ENCODE assay signal across 9 cellular contexts in the genomic region with DNA sequence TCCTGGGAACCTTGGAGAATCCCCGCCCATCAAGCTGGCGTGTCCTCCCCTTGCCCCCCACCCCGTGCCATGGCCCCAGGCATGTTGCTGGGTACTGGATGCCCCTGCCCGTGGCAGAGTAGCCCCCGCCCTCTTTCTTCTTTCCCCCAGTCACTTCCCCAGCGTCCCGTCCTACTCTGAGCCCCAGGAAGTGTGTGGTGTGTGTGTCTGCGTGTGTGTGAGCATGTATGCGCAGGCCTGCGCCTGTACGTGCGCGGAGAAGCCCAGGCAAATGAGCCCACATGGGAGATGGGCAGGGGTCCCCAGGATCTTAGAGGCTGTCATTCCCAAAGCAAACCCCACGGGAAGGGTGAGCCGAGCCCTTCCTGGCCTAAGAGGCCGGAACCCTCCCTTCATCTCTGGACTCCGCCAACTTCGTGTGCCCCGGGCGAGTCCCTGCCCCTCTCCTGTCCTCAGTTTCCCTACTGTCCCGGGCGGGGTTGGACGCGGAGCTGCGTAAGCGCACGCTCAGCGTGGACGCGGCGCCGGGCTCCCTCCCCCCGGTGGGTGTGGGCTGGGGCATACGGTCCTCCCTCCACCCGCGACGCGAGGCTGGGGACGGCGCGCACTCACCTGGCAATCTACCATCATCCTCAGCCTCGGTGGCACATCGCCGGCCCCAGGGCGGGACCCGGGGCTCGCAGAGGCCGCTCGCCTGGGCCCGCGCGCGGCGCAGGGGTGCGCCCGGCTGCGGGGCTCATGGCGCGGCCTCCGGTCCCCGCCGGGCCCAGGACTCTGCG. TPM values are rescaled to one million over a fixed set of nuclear protein-coding genes. Genes with fewer than 3 reads are reported as not detected.
DNase-seq lines count a peak whose midpoint lies in the region; FAIRE-seq and TF ChIP-seq lines count a peak whose summit lies in the region.
"Had no signal": no experiment of that assay in that cellular context is flagged by ENCODE, and none has a peak within 500 bp of the region (broad histone marks: within the 10 kb centered on the region; RNA-seq: fewer than 3 reads in every experiment).

No MANE protein-coding gene starts in this region.

- H3K4me1 Mint-ChIP-seq in H9 (peaks cover 23 to 28% of the 10 kb centered on the region in 2 experiments), mesothelial cell of epicardium (peaks cover 33% of the 10 kb centered on the region)

- no CpG with 5 or more reads among the region's 63 CpGs for WGBS in H9 (ENCODE audit: extremely low coverage, insufficient read length, low lambda C conversion rate)
- WGBS in ectodermal cell, 2 experiments = 3 to 4% methylated on average over 63 of the region's 63 CpGs
- 4 to 7% methylated on average over 19 to 40 of the region's 63 CpGs for WGBS in testis, 2 donors

- TF ChIP-seq CTCF in H9 (conservative IDR thresholded peaks at IDR 0.05) (no peak), MM.1S (IDR thresholded peaks at IDR 0.05; ENCODE audit: low read length) (no peak), mesothelial cell of epicardium (IDR thresholded peaks at IDR 0.05; ENCODE audit: unreplicated experiment) (no peak), testis (IDR thresholded peaks at IDR 0.05) (no peak)

- H4K91ac ChIP-seq in H9 (ENCODE audit: insufficient read length, low read depth, low read length) = peak overlapping the region; percentile 94

- H3K79me1 ChIP-seq in H9 (ENCODE audit: insufficient read depth, low read depth, low read length, poor library complexity, severe bottlenecking) = no peaks in the 10 kb centered on the region

- H2AFZ ChIP-seq in H9 (ENCODE audit: low read length) (no peak overlapping the region), MM.1S (ENCODE audit: low read length) (peak overlapping the region; percentile 74)

- H3T11ph ChIP-seq in H9 (ENCODE audit: low read length) = no peak overlapping the region

- H3K14ac ChIP-seq in H9 (ENCODE audit: insufficient read depth, low read length) = peak overlapping the region; percentile 96

- H2BK20ac ChIP-seq in H9 (ENCODE audit: low read depth, low read length, poor library complexity, severe bottlenecking) = no peak overlapping the region

- H3K4ac ChIP-seq in H9 (ENCODE audit: low read depth, low read length) = no peak overlapping the region; the same call in 1 of the 2 replicates

- H3K9ac ChIP-seq in H9 (ENCODE audit: extremely low read depth, insufficient read length, low read length) (peak overlapping the region; percentile 64), MM.1S (ENCODE audit: low read length) (peak overlapping the region; percentile 96)

- H2BK5ac ChIP-seq in H9 (ENCODE audit: insufficient read length, low read length) = no peak overlapping the region

- peak overlapping the region; percentile 95 for H3K4me3 ChIP-seq in MM.1S (ENCODE audit: low read length)
- peak overlapping the region; percentile 80 for H3K4me3 ChIP-seq in ectodermal cell (ENCODE audit: insufficient read depth, low read depth, low read length)
- H3K4me3 ChIP-seq in testis = peak overlapping the region; percentile 59 to 63

- peaks cover 18% of the 10 kb centered on the region for H3K23me2 ChIP-seq in H9 (ENCODE audit: insufficient read length, low read depth, low read length, poor library complexity, severe bottlenecking)

- H3K79me2 ChIP-seq in H9 (ENCODE audit: insufficient read depth, low read length) = no peaks in the 10 kb centered on the region
- H3K79me2 ChIP-seq in MM.1S (ENCODE audit: low read length) = peaks cover 36% of the 10 kb centered on the region

- H3K4me3 Mint-ChIP-seq in H9 (peak overlapping the region; percentile 76 to 93), mesothelial cell of epicardium (peak overlapping the region; percentile 90)

- peak overlapping the region; percentile 70 for H2BK12ac ChIP-seq in H9 (ENCODE audit: insufficient read length, low read depth, low read length)

- H2BK15ac ChIP-seq in H9 (ENCODE audit: low read depth, low read length) = no peak overlapping the region; the same call in 1 of the 2 replicates

- peak overlapping the region; percentile 40 for H2BK120ac ChIP-seq in H9 (ENCODE audit: low read depth, low read length, poor library complexity, severe bottlenecking)

- no peaks in the 10 kb centered on the region for H3K9me2 ChIP-seq in MM.1S (replicated peaks; ENCODE audit: insufficient read depth, low read length)

- peaks cover 21% of the 10 kb centered on the region; the same call in 1 of the 2 replicates for H3F3A ChIP-seq in MM.1S (ENCODE audit: insufficient read depth, low read length)

- H3K4me2 ChIP-seq in H9 (ENCODE audit: insufficient read depth, insufficient read length, low read length) (peak overlapping the region; percentile 94), MM.1S (ENCODE audit: low read depth, low read length) (peak overlapping the region; percentile 87)

- FAIRE-seq in GM12891 (lab: Jason Lieb, UNC) = no peak
- FAIRE-seq: islet of Langerhans had no signal

- H3K9me3 ChIP-seq in H9 (ENCODE audit: control insufficient read depth, low read depth, low read length) (no peaks in the 10 kb centered on the region), MM.1S (replicated peaks; ENCODE audit: insufficient read depth, low read length) (no peaks in the 10 kb centered on the region), ectodermal cell (ENCODE audit: control insufficient read depth, low read length) (no peaks in the 10 kb centered on the region), testis (no peaks in the 10 kb centered on the region)

- peaks cover 5% of the 10 kb centered on the region; the same call in 1 of the 2 replicates for H3K4me1 ChIP-seq in H9 (ENCODE audit: insufficient read depth, low read length)
- H3K4me1 ChIP-seq in MM.1S (ENCODE audit: low read length) = no peaks in the 10 kb centered on the region
- H3K4me1 ChIP-seq in ectodermal cell (ENCODE audit: control insufficient read depth, insufficient read depth, low read length) = peaks cover 20% of the 10 kb centered on the region
- H3K4me1 ChIP-seq in testis = peaks cover 27% of the 10 kb centered on the region

- peaks cover 2% of the 10 kb centered on the region for H4K20me1 ChIP-seq in H9 (ENCODE audit: control insufficient read depth, insufficient read depth, insufficient read length)
- H4K20me1 ChIP-seq in MM.1S (ENCODE audit: insufficient read depth, low read length) = no peaks in the 10 kb centered on the region

- H3K36me3 ChIP-seq in MM.1S (replicated peaks; ENCODE audit: insufficient read depth, low read length) (no peaks in the 10 kb centered on the region), ectodermal cell (ENCODE audit: control insufficient read depth, insufficient read depth, low read length) (no peaks in the 10 kb centered on the region), testis (ENCODE audit: low read depth, missing control alignments) (no peaks in the 10 kb centered on the region)

- TF ChIP-seq POLR2A in GM12891 (IDR thresholded peaks at IDR 0.05; ENCODE audit: low read depth, low read length) (no peak; the same call in 1 of the 2 replicates), testis (IDR thresholded peaks at IDR 0.05) (no peak)

- no peak overlapping the region for H4K5ac ChIP-seq in H9 (ENCODE audit: insufficient read length, low read depth, low read length)

- no peak overlapping the region for H3K56ac ChIP-seq in H9 (ENCODE audit: insufficient read length, low read depth, low read length)

- no peak overlapping the region for H4K8ac ChIP-seq in H9 (replicated peaks; ENCODE audit: insufficient read length, low read depth, low read length)

- peak overlapping the region in 1 of 3 experiments; percentile 96; a peak in 2 of 7 replicates for H3K27ac Mint-ChIP-seq in H9
- peak overlapping the region; percentile 98 for H3K27ac Mint-ChIP-seq in mesothelial cell of epicardium

- peak overlapping the region; percentile 97 for H3K18ac ChIP-seq in H9 (ENCODE audit: insufficient read length, low read depth, low read length)

- peaks cover 0 to 6% (median 4%) of the 10 kb centered on the region in 3 experiments; a peak in 4 of 7 replicates for H3K36me3 Mint-ChIP-seq in H9 (ENCODE audit: insufficient read depth in 1 of 3, low read depth in 3 of 3)
- no peaks in the 10 kb centered on the region for H3K36me3 Mint-ChIP-seq in mesothelial cell of epicardium

- peaks cover 18% of the 10 kb centered on the region for H3K27me3 Mint-ChIP-seq in H9 (ENCODE audit: low read depth)
- no peaks in the 10 kb centered on the region for H3K27me3 Mint-ChIP-seq in mesothelial cell of epicardium (ENCODE audit: low read depth)

- H3K9me3 Mint-ChIP-seq in H9 = no peaks in the 10 kb centered on the region
- no peaks in the 10 kb centered on the region for H3K9me3 Mint-ChIP-seq in mesothelial cell of epicardium

- DNase-seq in GM12891 (ENCODE audit: insufficient read length, low spot score) = no peak
- DNase-seq in H9 = no peak
- DNase-seq in MM.1S = peak; percentile 40
- DNase-seq in activated CD4-positive, alpha-beta T cell treated with anti-CD3 and anti-CD28 coated beads for 48 hours = peak; percentile 74
- DNase-seq in mesothelial cell of epicardium (ENCODE audit: low spot score in 2 of 2, unreplicated experiment in 2 of 2) = peak in 1 of 2 experiments; percentile 62
- DNase-seq in testis = no peak
- DNase-seq in NCI-H187 treated with DMSO at 0.1 percent for 48 hours (lab: John Stamatoyannopoulos, UW) = no peak

- H3K27ac ChIP-seq in H9 (ENCODE audit: insufficient read length, low read depth, low read length) (no peak overlapping the region), MM.1S (ENCODE audit: low read length) (peak overlapping the region; percentile 81), ectodermal cell (ENCODE audit: insufficient read depth, low read depth, low read length, poor library complexity, severe bottlenecking) (peak overlapping the region; percentile 61), testis (peak overlapping the region; percentile 81 to 84)

- H3K23ac ChIP-seq in H9 (ENCODE audit: insufficient read length, low read depth, low read length) = no peak overlapping the region

- no peaks in the 10 kb centered on the region for H3K27me3 ChIP-seq in H9 (ENCODE audit: insufficient read depth, low read length)
- peaks cover 8% of the 10 kb centered on the region for H3K27me3 ChIP-seq in MM.1S (replicated peaks; ENCODE audit: insufficient read depth, low read length)
- H3K27me3 ChIP-seq in ectodermal cell (ENCODE audit: control insufficient read depth, insufficient read depth, low read length, poor library complexity, severe bottlenecking) = no peaks in the 10 kb centered on the region
- no peaks in the 10 kb centered on the region for H3K27me3 ChIP-seq in testis

- intact Hi-C loops in testis (cut with DNase I; ENCODE audit: low total_unique reads) = loop anchor here (10.0 kb wide), 1 partner anchor 114 kb away; a partner anchor contains a TSS

- no peak overlapping the region for H2AK5ac ChIP-seq in H9 (ENCODE audit: insufficient read length, low read length)

RNA-seq across cellular contexts. Expression of a gene that starts 15.2 kb away (rescaled TPM):
- 1.2 TPM for polyA plus RNA-seq in GM12891 (2012; ENCODE audit: low read depth, missing spikeins)
- 9.3 TPM in 2 replicates for total RNA-seq in H9 (2021)
- polyA plus RNA-seq in ectodermal cell (2013, experiment 1 of 4) = 2.1 TPM
- polyA plus RNA-seq in ectodermal cell (2013, experiment 2 of 4) = 2.2 TPM
- 1.5 TPM for polyA plus RNA-seq in ectodermal cell (2013, experiment 3 of 4)
- 2.8 TPM for polyA plus RNA-seq in ectodermal cell (2013, experiment 4 of 4)
- total RNA-seq in mesothelial cell of epicardium = 29.1 to 32.8 TPM (median 31.8 TPM) in 3 replicates
- 10 to 100 TPM in 1 of 2 donors, 1 to 10 TPM in 1; 5.6 to 11.2 TPM for total RNA-seq in testis
- polyA plus RNA-seq in testis (ENCODE audit: insufficient read depth, low read depth, low replicate concordance) = 4.0 TPM

RNA-seq across cellular contexts. Expression of a gene that starts 27.5 kb away (rescaled TPM):
- 27.7 TPM for polyA plus RNA-seq in GM12891 (2012; ENCODE audit: low read depth, missing spikeins)
- total RNA-seq in H9 (2021) = 20.9 and 21.3 TPM in 2 replicates
- 47.0 TPM for polyA plus RNA-seq in ectodermal cell (2013, experiment 1 of 4)
- 48.7 TPM for polyA plus RNA-seq in ectodermal cell (2013, experiment 2 of 4)
- polyA plus RNA-seq in ectodermal cell (2013, experiment 3 of 4) = 50.8 TPM
- polyA plus RNA-seq in ectodermal cell (2013, experiment 4 of 4) = 56.8 TPM
- total RNA-seq in mesothelial cell of epicardium = 78.9 to 83.5 TPM (median 82.9 TPM) in 3 replicates
- total RNA-seq in testis = 10 to 100 TPM; 32.5 to 42.4 TPM
- 23.0 TPM for polyA plus RNA-seq in testis (ENCODE audit: insufficient read depth, low read depth, low replicate concordance)

Comparison
In these comparisons a context has a peak if more than half of its experiments do, and no peak if none do; other contexts are left out.
1. DNase-seq: peak in MM.1S (single experiment) and activated CD4-positive, alpha-beta T cell treated with anti-CD3 and anti-CD28 coated beads for 48 hours (single experiment); none in GM12891 (single experiment), H9 (single experiment), testis (single experiment) and NCI-H187 treated with DMSO at 0.1 percent for 48 hours (single experiment).
2. Peak in every context shown above with its lines, with median percentiles within 50 percentile points of each other: H3K4me3 ChIP-seq.